Comparison of ENCODE assay signal across 8 cellular contexts in the genomic region with DNA sequence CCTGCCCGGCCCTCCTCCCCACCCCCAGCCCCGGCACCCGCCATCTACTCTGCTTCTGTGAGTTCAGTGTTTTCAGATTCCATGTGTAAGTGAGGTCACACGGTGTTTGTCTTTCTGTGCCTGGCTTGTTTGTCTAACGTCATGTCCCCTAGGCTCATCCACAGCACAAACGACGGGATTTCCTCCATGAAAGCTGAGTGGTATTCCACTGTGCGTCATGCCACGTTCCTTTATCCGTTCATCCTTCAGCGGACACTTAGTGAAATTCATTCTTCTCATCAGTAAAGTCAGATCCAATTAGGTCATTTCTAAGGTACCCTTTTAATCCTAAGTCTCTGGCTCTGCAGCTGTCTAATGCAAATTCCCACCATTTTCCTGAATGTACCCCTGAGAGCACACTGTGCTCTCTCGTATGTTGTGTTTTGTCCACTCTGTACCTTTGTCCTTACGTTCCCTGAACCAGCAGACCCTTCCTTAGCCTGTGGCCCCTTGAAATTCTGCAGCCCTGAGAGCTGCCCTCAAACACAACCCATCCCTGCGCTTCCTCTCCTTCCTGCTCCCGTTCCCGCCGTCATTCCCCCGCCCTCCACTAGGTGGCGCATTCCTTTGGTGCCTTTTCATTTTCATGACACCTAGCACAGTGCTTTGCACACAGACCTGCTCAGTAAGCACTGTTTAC. TPM values are rescaled to one million over a fixed set of nuclear protein-coding genes. Genes with fewer than 3 reads are reported as not detected.
DNase-seq lines count a peak whose midpoint lies in the region; ATAC-seq and TF ChIP-seq lines count a peak whose summit lies in the region.

No MANE protein-coding gene starts in this region.

- intact Hi-C loops in tibial artery (cut with DNase I; ENCODE audit: low total_unique reads): loop anchor here (2.0 kb wide), 1 partner anchor 227 kb away; no protein-coding TSS in a partner anchor

- H3K4me3 ChIP-seq in DOHH2 (ENCODE audit: low read length) (no peak overlapping the region), fibroblast of lung (replicated peaks in 1 of 4; ENCODE audit: control extremely low read depth in 1 of 4, insufficient read depth in 1 of 4, low read depth in 3 of 4, low read length in 4 of 4) (no peak overlapping the region), tibial artery (no peak overlapping the region)

- H3K9me3 Mint-ChIP-seq in activated T-cell treated with anti-CD3 and anti-CD28 coated beads, Interleukin-2, amount 50 U/mL, for 24 hours: no peaks in the 10 kb centered on the region

- H3K79me2 ChIP-seq in DOHH2 (ENCODE audit: control insufficient read depth, low read length): no peaks in the 10 kb centered on the region
- no peaks in the 10 kb centered on the region for H3K79me2 ChIP-seq in fibroblast of lung (ENCODE audit: control insufficient read depth, insufficient read depth, low read length)

- peaks cover 90% of the 10 kb centered on the region for H3K36me3 Mint-ChIP-seq in activated T-cell treated with anti-CD3 and anti-CD28 coated beads, Interleukin-2, amount 50 U/mL, for 24 hours (ENCODE audit: low read depth)

- H3K27me3 Mint-ChIP-seq in activated T-cell treated with anti-CD3 and anti-CD28 coated beads, Interleukin-2, amount 50 U/mL, for 24 hours: no peaks in the 10 kb centered on the region

- no peaks in the 10 kb centered on the region for H3K9me2 ChIP-seq in DOHH2 (replicated peaks; ENCODE audit: control insufficient read depth, low read length)

- H2AFZ ChIP-seq in fibroblast of lung (ENCODE audit: low read length): no peak overlapping the region

- H3K4me1 ChIP-seq in DOHH2 (ENCODE audit: control insufficient read depth, low read length) (peaks cover 32% of the 10 kb centered on the region), fibroblast of lung (ENCODE audit: control insufficient read depth, extremely low read depth, insufficient read depth, low read length) (no peaks in the 10 kb centered on the region), tibial artery (no peaks in the 10 kb centered on the region)

- no peak overlapping the region for H3K4me3 Mint-ChIP-seq in activated T-cell treated with anti-CD3 and anti-CD28 coated beads, Interleukin-2, amount 50 U/mL, for 24 hours

- no peak overlapping the region for H3K9ac ChIP-seq in fibroblast of lung (ENCODE audit: insufficient read depth, low read length)

- H3K27ac Mint-ChIP-seq in activated T-cell treated with anti-CD3 and anti-CD28 coated beads, Interleukin-2, amount 50 U/mL, for 24 hours: no peak overlapping the region

- no peak overlapping the region for H3K27ac ChIP-seq in DOHH2 (ENCODE audit: low read depth, low read length)
- H3K27ac ChIP-seq in fibroblast of lung (ENCODE audit: insufficient read depth, low read length): no peak overlapping the region
- H3K27ac ChIP-seq in tibial artery: no peak overlapping the region

- TF ChIP-seq CTCF in DOHH2 (IDR thresholded peaks at IDR 0.05; ENCODE audit: low read depth, low read length, poor library complexity, severe bottlenecking) (peak; percentile 100), fibroblast of lung (conservative IDR thresholded peaks at IDR 0.05 in 1 of 2, IDR thresholded peaks at IDR 0.05 in 1 of 2; ENCODE audit: low read depth in 1 of 2, low read length in 2 of 2) (peak; percentile 97 to 99), omental fat pad (IDR thresholded peaks at IDR 0.05) (peak in 2 of 3 donors; percentile 48 to 73), tibial artery (IDR thresholded peaks at IDR 0.05) (peak; percentile 84 to 98)

- H3K4me2 ChIP-seq in DOHH2 (ENCODE audit: low read length) (no peak overlapping the region), fibroblast of lung (ENCODE audit: extremely low read depth, insufficient read depth, low read length) (no peak overlapping the region)

- H3K27me3 ChIP-seq in DOHH2 (ENCODE audit: control insufficient read depth, low read length) (no peaks in the 10 kb centered on the region), fibroblast of lung (ENCODE audit: control insufficient read depth, insufficient read depth, low read length) (no peaks in the 10 kb centered on the region), tibial artery (no peaks in the 10 kb centered on the region)

- H4K20me1 ChIP-seq in DOHH2 (ENCODE audit: control insufficient read depth, insufficient read depth, low read depth, low read length) (no peaks in the 10 kb centered on the region), fibroblast of lung (ENCODE audit: control insufficient read depth, extremely low read depth, insufficient read depth, low read length) (no peaks in the 10 kb centered on the region)

- no peaks in the 10 kb centered on the region for H3K9me3 ChIP-seq in DOHH2 (ENCODE audit: control insufficient read depth, insufficient read depth, low read length)
- H3K9me3 ChIP-seq in fibroblast of lung (ENCODE audit: control insufficient read depth, insufficient read depth, low read depth, low read length): no peaks in the 10 kb centered on the region
- no peaks in the 10 kb centered on the region for H3K9me3 ChIP-seq in tibial artery

- H3K4me1 Mint-ChIP-seq in activated T-cell treated with anti-CD3 and anti-CD28 coated beads, Interleukin-2, amount 50 U/mL, for 24 hours (ENCODE audit: low read depth): peaks cover 7% of the 10 kb centered on the region

- H3F3A ChIP-seq in DOHH2 (ENCODE audit: control insufficient read depth, insufficient read depth): peaks cover 3% of the 10 kb centered on the region; the same call in 1 of the 2 replicates

- H3K36me3 ChIP-seq in DOHH2 (ENCODE audit: control insufficient read depth, low read length) (peaks cover 59% of the 10 kb centered on the region), fibroblast of lung (ENCODE audit: control insufficient read depth, insufficient read depth, low read length) (peaks cover 13% of the 10 kb centered on the region), tibial artery (peaks cover 18 to 86% (median 62%) of the 10 kb centered on the region in 3 donors)

- DNase-seq in OCI-M1 (lab: John Stamatoyannopoulos, UW) (peak; percentile 79), fibroblast of lung (ENCODE audit: low read depth in 2 of 2) (peak; percentile 6 to 52), omental fat pad (ENCODE audit: low spot score) (peak; percentile 83), tibial artery (peak; percentile 58 to 75), DMS79 (lab: John Stamatoyannopoulos, UW) (no peak)
- peak; percentile 87 for DNase-seq in activated T-cell treated with anti-CD3 and anti-CD28 coated beads, Interleukin-2, amount 50 U/mL, for 24 hours

- ATAC-seq in HG02759 (IDR thresholded peaks at IDR 0.05; ENCODE audit: unreplicated experiment) (peak; percentile 40), omental fat pad (ENCODE audit: low FRiP score) (no peak)

RNA-seq across cellular contexts. Expression of a gene that starts 44.1 kb away (rescaled TPM):
- total RNA-seq in fibroblast of lung (49.1 and 53.2 TPM in 2 replicates), omental fat pad (10 to 100 TPM; 39.3 to 92.1 (median 53.9) TPM)
- polyA plus RNA-seq in fibroblast of lung: 33.7 and 52.0 TPM in 2 replicates
- polyA plus RNA-seq in fibroblast of lung (2012): 61.6 and 74.5 TPM in 2 replicates
- 150 and 207 TPM in 2 replicates for polyA minus RNA-seq in fibroblast of lung (ENCODE audit: low replicate concordance)

RNA-seq across cellular contexts. Expression of a gene that starts 46.0 kb away (rescaled TPM):
- 15.2 and 22.3 TPM in 2 replicates for total RNA-seq in fibroblast of lung
- 23.9 and 34.6 TPM in 2 replicates for polyA plus RNA-seq in fibroblast of lung
- polyA plus RNA-seq in fibroblast of lung (2012): 22.0 and 31.7 TPM in 2 replicates
- 27.1 and 38.0 TPM in 2 replicates for polyA minus RNA-seq in fibroblast of lung (ENCODE audit: low replicate concordance)
- total RNA-seq in omental fat pad: 10 to 100 TPM; 18.5 to 29.8 (median 21.5) TPM
